8 cellular contexts compared by ENCODE assay signal in the genomic region with DNA sequence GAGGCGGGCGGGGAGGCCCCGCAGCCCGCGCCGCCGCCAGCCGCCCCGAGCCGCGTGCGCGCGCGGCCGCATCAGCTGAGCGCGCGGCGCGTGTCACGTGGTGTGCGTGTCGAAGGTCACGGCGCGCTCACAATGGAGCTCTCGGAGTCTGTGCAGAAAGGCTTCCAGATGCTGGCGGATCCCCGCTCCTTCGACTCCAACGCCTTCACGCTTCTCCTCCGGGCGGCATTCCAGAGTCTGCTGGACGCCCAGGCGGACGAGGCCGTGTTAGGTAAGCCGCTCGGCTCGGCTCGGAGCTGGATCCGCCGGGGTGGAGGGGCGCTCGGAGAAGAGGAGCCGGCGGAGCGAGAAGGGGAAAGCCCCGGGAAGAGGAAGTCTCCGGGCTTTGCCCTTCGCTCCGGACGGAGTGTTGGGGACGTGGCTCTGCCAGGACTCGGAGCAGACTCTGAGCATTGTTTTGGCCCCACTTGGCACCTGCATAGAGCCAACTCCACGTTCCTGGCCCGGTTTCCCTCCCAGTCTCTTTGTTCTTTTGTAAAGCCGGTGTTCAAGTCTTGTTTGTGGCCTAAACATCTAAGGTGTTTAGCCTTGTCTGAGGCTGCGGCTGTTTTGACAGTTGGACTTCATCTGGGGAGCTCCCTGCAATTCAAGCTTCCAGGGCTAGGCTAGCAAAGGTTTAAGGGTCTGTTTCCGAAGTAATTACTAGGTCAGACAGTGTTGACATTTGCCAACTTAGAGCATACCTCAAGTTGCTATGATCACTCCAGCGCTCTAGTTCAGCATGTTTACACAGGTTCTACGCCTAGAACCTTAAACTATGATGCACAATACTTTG. TPM values are rescaled to one million over a fixed set of nuclear protein-coding genes. Genes with fewer than 3 reads are reported as not detected.
DNase-seq lines count a peak whose midpoint lies in the region; ATAC-seq and TF ChIP-seq lines count a peak whose summit lies in the region.

A gene (plus strand): TSS at position 103 of the 835 bp plus-strand sequence. CDS start 30 bp downstream, at position 133.

- H3K27me3 ChIP-seq in lower lobe of right lung (ENCODE audit: low read depth), result no peaks in the 10 kb centered on the region

- CTCF ChIA-PET in activated CD4-positive, alpha-beta memory T cell treated with anti-CD3 and anti-CD28 coated beads for 36 hours (lab: Charles Lee), result interaction anchor here (0.8 to 1.8 kb wide), 7 partner anchors 23 to 306 kb away, joined by 3 to 7 read pairs (median 4); no protein-coding TSS in a partner anchor

- ATAC-seq in GM19035 (IDR thresholded peaks at IDR 0.05; ENCODE audit: unreplicated experiment), result peak; percentile 62
- peak; percentile 65 for ATAC-seq in HG03196 (IDR thresholded peaks at IDR 0.05; ENCODE audit: unreplicated experiment)
- peak; percentile 94 for ATAC-seq in lower lobe of right lung

- peaks cover 37% of the 10 kb centered on the region for H3K4me1 Mint-ChIP-seq in activated CD4-positive, alpha-beta memory T cell treated with anti-CD3 and anti-CD28 coated beads for 36 hours (ENCODE audit: low read depth)

- H3K9me3 Mint-ChIP-seq in activated CD4-positive, alpha-beta memory T cell treated with anti-CD3 and anti-CD28 coated beads for 36 hours, result no peaks in the 10 kb centered on the region

- H3K36me3 Mint-ChIP-seq in activated CD4-positive, alpha-beta memory T cell treated with anti-CD3 and anti-CD28 coated beads for 36 hours, result peaks cover 8% of the 10 kb centered on the region

- peak within 1 kb of the TSS; percentile 92 for H3K27ac Mint-ChIP-seq in activated CD4-positive, alpha-beta memory T cell treated with anti-CD3 and anti-CD28 coated beads for 36 hours

- H3K4me3 Mint-ChIP-seq in activated CD4-positive, alpha-beta memory T cell treated with anti-CD3 and anti-CD28 coated beads for 36 hours, result peak within 1 kb of the TSS; percentile 92

- intact Hi-C loops in activated CD4-positive, alpha-beta memory T cell treated with anti-CD3 and anti-CD28 coated beads for 36 hours (cut with micrococcal nuclease), result loop anchor here (1.0 to 5.0 kb wide), 9 partner anchors 9 to 784 kb away; a partner anchor contains a TSS
- intact Hi-C loops in lower lobe of right lung (cut with DNase I), result no loop called here

- peak within 1 kb of the TSS; percentile 91 for H3K27ac ChIP-seq in lower lobe of right lung

- peaks cover 4% of the 10 kb centered on the region for H3K27me3 Mint-ChIP-seq in activated CD4-positive, alpha-beta memory T cell treated with anti-CD3 and anti-CD28 coated beads for 36 hours

- H3K9me3 ChIP-seq in lower lobe of right lung, result no peaks in the 10 kb centered on the region

- peaks cover 25% of the 10 kb centered on the region for H3K4me1 ChIP-seq in lower lobe of right lung

- no peaks in the 10 kb centered on the region for H3K36me3 ChIP-seq in lower lobe of right lung

- POLR2A ChIA-PET in activated CD4-positive, alpha-beta memory T cell treated with anti-CD3 and anti-CD28 coated beads for 36 hours (lab: Charles Lee), result interaction anchor here (0.5 to 2.7 kb wide), 13 partner anchors 8 to 791 kb away, joined by 3 to 13 read pairs (median 5); a partner anchor contains a TSS

- DNase-seq in C1 segment of cervical spinal cord (lab: John Stamatoyannopoulos, UW), result peak; percentile 34 to 93 (median 86)
- DNase-seq in NCI-H774 (lab: John Stamatoyannopoulos, UW), result peak; percentile 86
- peak; percentile 87 for DNase-seq in activated CD4-positive, alpha-beta memory T cell treated with anti-CD3 and anti-CD28 coated beads for 36 hours
- DNase-seq in effector CD4-positive, alpha-beta T cell, result peak; percentile 76
- DNase-seq in lower lobe of right lung, result peak; percentile 91
- peak in 2 of 3 donors; percentile 47 to 71 for DNase-seq in stimulated activated CD4-positive, alpha-beta T cell treated with anti-CD3 and anti-CD28 coated beads, TNF-alpha, amount 100 ng/mL, for 48 hours (ENCODE audit: low read depth in 3 of 3)

- TF ChIP-seq CTCF in lower lobe of right lung (IDR thresholded peaks at IDR 0.05), result no peak

- H3K4me3 ChIP-seq in lower lobe of right lung, result peak within 1 kb of the TSS; percentile 86

RNA-seq across cellular contexts. Expression of the gene that starts here (rescaled TPM):
- 10 to 100 TPM; 84.6 to 91.4 TPM for total RNA-seq in activated CD4-positive, alpha-beta memory T cell treated with anti-CD3 and anti-CD28 coated beads for 36 hours
- 51.0 TPM for total RNA-seq in lower lobe of right lung

Comparison
In these comparisons a context has a peak if more than half of its experiments do, and no peak if none do; other contexts are left out.
1. Peak in every context shown above with its lines: DNase-seq, ATAC-seq, H3K4me3 ChIP-seq and H3K27ac ChIP-seq.